6 cellular contexts compared by ENCODE assay signal in genomic region chr7:27142562-27143021, GRCh38. TPM values are rescaled to one million over a fixed set of nuclear protein-coding genes. Genes with fewer than 3 reads are reported as not detected.
DNase-seq lines count a peak whose midpoint lies in the region; ATAC-seq and TF ChIP-seq lines count a peak whose summit lies in the region.

No MANE protein-coding gene starts in this region.

- POLR2A ChIA-PET in Panc1 (lab: Charles Lee) = no interaction called here

- H3K4me2 ChIP-seq in skeletal muscle satellite cell (ENCODE audit: low read length) = peak overlapping the region; percentile 91

- peak overlapping the region; percentile 62 for H3K9ac ChIP-seq in skeletal muscle satellite cell (ENCODE audit: low read depth, low read length)

- peak overlapping the region; percentile 58 to 87 for H3K4me3 ChIP-seq in Panc1 (ENCODE audit: low read depth in 2 of 2, low read length in 2 of 2)
- peak overlapping the region; percentile 60 for H3K4me3 ChIP-seq in fibroblast of villous mesenchyme (ENCODE audit: low read depth, low read length)
- H3K4me3 ChIP-seq in skeletal muscle satellite cell (ENCODE audit: low read length) = peak overlapping the region; percentile 67
- peak overlapping the region in 1 of 3 donors; percentile 14 for H3K4me3 ChIP-seq in thyroid gland (replicated peaks in 1 of 3)

- intact Hi-C loops in Panc1 (cut with micrococcal nuclease; ENCODE audit: unreplicated experiment) = no loop called here
- intact Hi-C loops in thyroid gland (cut with DNase I) = no loop called here

- no peaks in the 10 kb centered on the region for H3K9me3 ChIP-seq in Panc1 (ENCODE audit: control insufficient read depth, insufficient read depth, low read depth, low read length)
- no peaks in the 10 kb centered on the region for H3K9me3 ChIP-seq in skeletal muscle satellite cell (replicated peaks; ENCODE audit: low read length)
- no peaks in the 10 kb centered on the region for H3K9me3 ChIP-seq in thyroid gland

- H3K27me3 ChIP-seq in Panc1 (ENCODE audit: control insufficient read depth, insufficient read depth, low read length) (no peaks in the 10 kb centered on the region), skeletal muscle satellite cell (ENCODE audit: control insufficient read depth, insufficient read depth, low read length) (no peaks in the 10 kb centered on the region), thyroid gland (peaks cover 81% of the 10 kb centered on the region)

- TF ChIP-seq CTCF in Panc1 (IDR thresholded peaks at IDR 0.05) (no peak), fibroblast of villous mesenchyme (IDR thresholded peaks at IDR 0.05; ENCODE audit: insufficient read depth, low read depth, low read length) (no peak), thyroid gland (IDR thresholded peaks at IDR 0.05) (no peak)

- H3K27ac ChIP-seq in Panc1 (ENCODE audit: low read length) (peak overlapping the region; percentile 84), thyroid gland (peak overlapping the region in 1 of 3 donors; percentile 55)

- WGBS in thyroid gland, 2 donors = 3 to 15% methylated on average over 29 of the region's 29 CpGs

- H3K4me1 ChIP-seq in Panc1 (ENCODE audit: control insufficient read depth, insufficient read depth, low read length) (peaks cover 20% of the 10 kb centered on the region), skeletal muscle satellite cell (ENCODE audit: control insufficient read depth, insufficient read depth, low read length) (peaks cover 7% of the 10 kb centered on the region), thyroid gland (peaks cover 11 to 17% of the 10 kb centered on the region in 2 donors)

- in situ Hi-C loops in Panc1 (cut with HindIII; ENCODE audit: low pct_unique_long_range_greater_than_20kb, low sequenced_read_pairs) = loop anchor here (5.0 kb wide), 1 partner anchor 285 kb away; no protein-coding TSS in a partner anchor

- CTCF ChIA-PET in Panc1 (lab: Charles Lee) = interaction anchor here (0.6 to 2.7 kb wide), 4 partner anchors 37 to 461 kb away, joined by 3 to 9 read pairs (median 4); no protein-coding TSS in a partner anchor

- H3K36me3 ChIP-seq in Panc1 (ENCODE audit: control insufficient read depth, insufficient read depth, low read length) = no peaks in the 10 kb centered on the region
- peaks cover 54% of the 10 kb centered on the region for H3K36me3 ChIP-seq in skeletal muscle satellite cell (ENCODE audit: insufficient read depth, low read length)
- no peaks in the 10 kb centered on the region for H3K36me3 ChIP-seq in thyroid gland

- no peak for DNase-seq in Panc1 (ENCODE audit: low read depth, low spot score)
- DNase-seq in fibroblast of villous mesenchyme (ENCODE audit: low read depth) = no peak
- no peak for DNase-seq in thyroid gland

- ATAC-seq in Panc1 = peak; percentile 55
- no peak for ATAC-seq in HG03460 (IDR thresholded peaks at IDR 0.05; ENCODE audit: unreplicated experiment)
- no peak for ATAC-seq in HG03108 (IDR thresholded peaks at IDR 0.05; ENCODE audit: unreplicated experiment)

- BruUV-seq in Panc1 (replicated peaks; lab: Mats Ljungman, UMichigan) = no TSS peak

- no peak for TF ChIP-seq POLR2A in thyroid gland (IDR thresholded peaks at IDR 0.05)

RNA-seq across cellular contexts. Expression of gene HOXA5, which starts 0.9 kb away (rescaled TPM):
- total RNA-seq in Panc1 (2021; ENCODE audit: unreplicated experiment) (3.9 TPM), fibroblast of villous mesenchyme (7.4 and 10.8 TPM in 2 replicates), thyroid gland (1 to 10 TPM; 2.0 to 4.4 (median 3.3) TPM)
- 3.0 TPM for polyA plus RNA-seq in Panc1 (2012; ENCODE audit: insufficient read length)
- total RNA-seq in skeletal muscle satellite cell (2012; rRNA removed) = 5.3 and 9.6 TPM in 2 replicates

RNA-seq across cellular contexts. Expression of gene HOXA6, which starts 5.0 kb away (rescaled TPM):
- 3.3 TPM for total RNA-seq in Panc1 (2021; ENCODE audit: unreplicated experiment)
- polyA plus RNA-seq in Panc1 (2012; ENCODE audit: insufficient read length) = 4.8 TPM
- total RNA-seq in fibroblast of villous mesenchyme = 10.6 and 11.2 TPM in 2 replicates
- 5.6 and 8.7 TPM in 2 replicates for total RNA-seq in skeletal muscle satellite cell (2012; rRNA removed)
- total RNA-seq in thyroid gland = 1 to 10 TPM in 2 of 4 donors, not detected in 2; 1.1 to 1.6 TPM

RNA-seq across cellular contexts. Expression of gene HOXA3, which starts 9.8 kb away (rescaled TPM):
- total RNA-seq in Panc1 (2021; ENCODE audit: unreplicated experiment) = 30.2 TPM
- polyA plus RNA-seq in Panc1 (2012; ENCODE audit: insufficient read length) = 16.4 TPM
- 9.3 and 11.7 TPM in 2 replicates for total RNA-seq in fibroblast of villous mesenchyme
- total RNA-seq in skeletal muscle satellite cell (2012; rRNA removed) = 2.0 and 3.3 TPM in 2 replicates
- 1 to 10 TPM in 3 of 4 donors, under 1 TPM in 1; 0.94 to 6.1 (median 1.9) TPM for total RNA-seq in thyroid gland

RNA-seq across cellular contexts. Expression of gene HOXA4, which starts 12.0 kb away (rescaled TPM):
- total RNA-seq in Panc1 (2021; ENCODE audit: unreplicated experiment) = 0.39 TPM
- polyA plus RNA-seq in Panc1 (2012; ENCODE audit: insufficient read length) = 0.45 TPM
- 0.97 and 1.3 TPM in 2 replicates for total RNA-seq in fibroblast of villous mesenchyme
- under 0.01 and 0.51 TPM in 2 replicates for total RNA-seq in skeletal muscle satellite cell (2012; rRNA removed)
- 1 to 10 TPM in 3 of 4 donors, under 1 TPM in 1; 0.56 to 2.1 (median 1.3) TPM for total RNA-seq in thyroid gland

RNA-seq across cellular contexts. Expression of gene HOXA7, which starts 13.9 kb away (rescaled TPM):
- total RNA-seq in Panc1 (2021; ENCODE audit: unreplicated experiment) (not detected), fibroblast of villous mesenchyme (2.2 and 2.3 TPM in 2 replicates), thyroid gland (1 to 10 TPM in 1 of 4 donors, under 1 TPM in 3; 0.34 to 2.1 (median 0.74) TPM)
- polyA plus RNA-seq in Panc1 (2012; ENCODE audit: insufficient read length) = not detected
- 2.0 and 2.8 TPM in 2 replicates for total RNA-seq in skeletal muscle satellite cell (2012; rRNA removed)
